ENCODE assay signal across 8 cellular contexts in the genomic region with DNA sequence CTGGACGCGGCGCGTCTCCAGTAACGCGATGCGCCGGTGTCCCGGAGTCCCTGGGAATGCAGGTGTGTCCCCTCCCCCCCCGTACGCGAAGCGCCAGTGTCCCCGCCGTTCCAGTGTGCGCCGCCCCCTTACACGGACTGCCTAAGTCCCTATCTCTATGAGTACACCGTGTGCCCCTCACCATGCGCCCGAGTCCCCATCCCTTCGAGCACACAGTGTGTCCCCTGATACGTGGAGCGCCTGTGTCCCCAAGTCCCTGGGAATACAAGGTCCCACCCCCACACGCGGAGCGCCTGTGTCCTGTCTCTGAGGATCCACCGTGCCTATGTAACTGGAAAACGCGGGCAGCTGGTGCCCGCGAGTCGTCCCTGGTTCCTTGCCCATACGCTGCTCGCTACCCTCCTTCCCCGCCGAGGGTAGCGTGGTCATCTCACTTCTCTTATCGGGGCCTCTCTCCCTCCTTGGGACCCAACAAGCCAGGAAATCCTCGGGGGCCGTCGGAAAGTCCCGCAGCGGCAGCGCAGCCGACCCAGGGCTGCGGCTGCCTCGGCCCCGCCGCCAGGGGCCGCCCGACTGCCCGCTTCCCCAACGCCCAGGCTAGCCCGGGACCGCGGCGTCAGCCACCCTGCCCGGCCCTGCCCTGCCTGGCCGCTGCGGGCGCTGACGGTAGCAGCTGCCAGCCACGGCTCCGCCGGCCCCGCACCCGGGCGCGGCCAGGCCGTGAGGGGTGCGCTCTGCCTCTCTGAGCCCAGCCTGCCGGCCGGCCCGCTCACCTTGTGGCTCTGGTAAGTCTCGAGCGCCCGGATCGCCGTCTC. TPM values are rescaled to one million over a fixed set of nuclear protein-coding genes. Genes with fewer than 3 reads are reported as not detected.
DNase-seq lines count a peak whose midpoint lies in the region; ATAC-seq, FAIRE-seq and TF ChIP-seq lines count a peak whose summit lies in the region.

No MANE protein-coding gene starts in this region.

- TF ChIP-seq POLR2A in GM12892 (IDR thresholded peaks at IDR 0.05; ENCODE audit: low read depth, low read length) (0 out of 2 replicates have a peak, but pooled peaks have one; percentile 13), HepG2 (IDR thresholded peaks at IDR 0.05; ENCODE audit: insufficient read depth in 1 of 2, low read depth in 2 of 2, low read length in 2 of 2) (no peak; a peak in 1 of 4 replicates)

- intact Hi-C loops in activated CD4-positive, alpha-beta T cell treated with anti-CD3 and anti-CD28 coated beads, Interleukin-2, amount 10 ng/mL, durations not matched to agents 24 days and 14 days (cut with micrococcal nuclease), result loop anchor here (1.0 to 10.0 kb wide), 11 partner anchors 11 to 976 kb away; a partner anchor contains a TSS
- intact Hi-C loops in dendritic cell treated with granulocyte-macrophage colony-stimulating factor and Interleukin-4, amounts not matched to agents 40 ng/mL and 50 ng/mL, for 4 days (cut with micrococcal nuclease), result loop anchor here (1.0 to 10.0 kb wide), 4 partner anchors 102 to 375 kb away; a partner anchor contains a TSS
- intact Hi-C loops in HepG2 (cut with micrococcal nuclease; ENCODE audit: unreplicated experiment), result loop anchor here (1.0 to 10.0 kb wide), 4 partner anchors 54 to 375 kb away; no protein-coding TSS in a partner anchor

- H3K27ac ChIP-seq in 22Rv1 (peak overlapping the region; percentile 85), HepG2 (ENCODE audit: extremely low read length, insufficient read depth, low read length) (peak overlapping the region; percentile 89)

- peaks cover 60% of the 10 kb centered on the region for H3K4me1 ChIP-seq in HepG2 (ENCODE audit: insufficient read depth, low read length)

- no TSS peak for BruUV-seq in HepG2 (replicated peaks; lab: Mats Ljungman, UMichigan)

- H3K79me2 ChIP-seq in HepG2 (ENCODE audit: insufficient read depth, low read length), result peaks cover 75% of the 10 kb centered on the region

- peak overlapping the region; percentile 99 for H3K9ac ChIP-seq in HepG2 (ENCODE audit: insufficient read depth, low read depth, low read length)

- H3K36me3 Mint-ChIP-seq in activated CD4-positive, alpha-beta T cell treated with anti-CD3 and anti-CD28 coated beads, Interleukin-2, amount 10 ng/mL, durations not matched to agents 24 days and 14 days (ENCODE audit: low read depth), result peaks cover 37% of the 10 kb centered on the region
- peaks cover 15% of the 10 kb centered on the region for H3K36me3 Mint-ChIP-seq in dendritic cell treated with granulocyte-macrophage colony-stimulating factor and Interleukin-4, amounts not matched to agents 40 ng/mL and 50 ng/mL, for 4 days (ENCODE audit: low read depth)

- POLR2A ChIA-PET in HepG2 (lab: Yijun Ruan, JAX), result interaction anchor here (0.9 to 7.2 kb wide), 5 partner anchors 26 to 238 kb away, joined by 3 to 125 read pairs (median 3); a partner anchor contains a TSS

- H2AFZ ChIP-seq in HepG2 (ENCODE audit: low read length), result no peak overlapping the region

- peak overlapping the region; percentile 99 for H3K27ac Mint-ChIP-seq in activated CD4-positive, alpha-beta T cell treated with anti-CD3 and anti-CD28 coated beads, Interleukin-2, amount 10 ng/mL, durations not matched to agents 24 days and 14 days
- H3K27ac Mint-ChIP-seq in dendritic cell treated with granulocyte-macrophage colony-stimulating factor and Interleukin-4, amounts not matched to agents 40 ng/mL and 50 ng/mL, for 4 days, result peak overlapping the region; percentile 91

- H3K4me2 ChIP-seq in HepG2 (ENCODE audit: low read depth, low read length), result peak overlapping the region; percentile 91

- DNase-seq in GM12892 (ENCODE audit: insufficient read length), result peak; percentile 58
- DNase-seq in NCI-H2196 (lab: John Stamatoyannopoulos, UW; ENCODE audit: unreplicated experiment), result peak; percentile 24
- DNase-seq in activated CD4-positive, alpha-beta T cell treated with anti-CD3 and anti-CD28 coated beads, Interleukin-2, amount 10 ng/mL, durations not matched to agents 24 days and 14 days, result peak; percentile 93
- peak; percentile 42 for DNase-seq in HepG2 (ENCODE audit: low spot score)
- DNase-seq in stimulated activated CD4-positive, alpha-beta T cell treated with anti-CD3 and anti-CD28 coated beads, Interleukin-2, amount 100 ng/mL, for 24 hours, result peak; percentile 79 to 81

- H3K9me3 Mint-ChIP-seq in activated CD4-positive, alpha-beta T cell treated with anti-CD3 and anti-CD28 coated beads, Interleukin-2, amount 10 ng/mL, durations not matched to agents 24 days and 14 days, result no peaks in the 10 kb centered on the region
- no peaks in the 10 kb centered on the region for H3K9me3 Mint-ChIP-seq in dendritic cell treated with granulocyte-macrophage colony-stimulating factor and Interleukin-4, amounts not matched to agents 40 ng/mL and 50 ng/mL, for 4 days

- peaks cover 50% of the 10 kb centered on the region for H3K4me1 Mint-ChIP-seq in activated CD4-positive, alpha-beta T cell treated with anti-CD3 and anti-CD28 coated beads, Interleukin-2, amount 10 ng/mL, durations not matched to agents 24 days and 14 days
- peaks cover 48% of the 10 kb centered on the region for H3K4me1 Mint-ChIP-seq in dendritic cell treated with granulocyte-macrophage colony-stimulating factor and Interleukin-4, amounts not matched to agents 40 ng/mL and 50 ng/mL, for 4 days (ENCODE audit: low read depth)

- peaks cover 0 to 6% of the 10 kb centered on the region in 2 experiments; a peak in 1 of 5 replicates for H3K27me3 ChIP-seq in HepG2 (ENCODE audit: control insufficient read depth in 1 of 2, insufficient read depth in 2 of 2, low read length in 2 of 2)

- WGBS in HepG2 (ENCODE audit: low lambda C conversion rate), result 0% methylated on average over 11 of the region's 80 CpGs

- H3K4me3 ChIP-seq in HepG2 (replicated peaks in 1 of 3; ENCODE audit: insufficient read depth in 1 of 3, low read depth in 2 of 3, low read length in 3 of 3), result peak overlapping the region; percentile 94 to 100 (median 99)

- TF ChIP-seq RAD21 in HepG2 (CRISPR knock-in tag; IDR thresholded peaks at IDR 0.05), result peak; percentile 98

- peaks cover 2 to 20% of the 10 kb centered on the region in 2 experiments; a peak in 4 of 5 replicates for H3K36me3 ChIP-seq in HepG2 (replicated peaks in 1 of 2; ENCODE audit: control insufficient read depth in 1 of 2, insufficient read depth in 2 of 2, low read length in 2 of 2)

- FAIRE-seq in GM12892 (lab: Jason Lieb, UNC), result peak; percentile 70
- FAIRE-seq in HepG2 (lab: Jason Lieb, UNC), result no peak

- in situ Hi-C loops in HepG2 (cut with HindIII; ENCODE audit: extremely low pct_ligation_motif_present, low pct_unique_long_range_greater_than_20kb), result loop anchor here (5.0 to 10.0 kb wide), 2 partner anchors 151 to 374 kb away; no protein-coding TSS in a partner anchor

- H3K9me3 ChIP-seq in HepG2 (ENCODE audit: low read length), result no peaks in the 10 kb centered on the region

- no peaks in the 10 kb centered on the region for H3K27me3 Mint-ChIP-seq in activated CD4-positive, alpha-beta T cell treated with anti-CD3 and anti-CD28 coated beads, Interleukin-2, amount 10 ng/mL, durations not matched to agents 24 days and 14 days
- peaks cover 24% of the 10 kb centered on the region for H3K27me3 Mint-ChIP-seq in dendritic cell treated with granulocyte-macrophage colony-stimulating factor and Interleukin-4, amounts not matched to agents 40 ng/mL and 50 ng/mL, for 4 days

- ATAC-seq in HG02884 (IDR thresholded peaks at IDR 0.05; ENCODE audit: unreplicated experiment), result peak; percentile 48
- ATAC-seq in HepG2, result peak; percentile 76

- CTCF ChIA-PET in HepG2 (lab: Yijun Ruan, JAX; ENCODE audit: low intra/inter-chr PET ratio, low total read pairs), result interaction anchor here (2.1 kb wide), 1 partner anchor 376 kb away, joined by 8 read pairs; no protein-coding TSS in a partner anchor

- H4K20me1 ChIP-seq in HepG2 (ENCODE audit: insufficient read depth, low read length), result peaks cover 50% of the 10 kb centered on the region

- peak overlapping the region; percentile 98 for H3K4me3 Mint-ChIP-seq in activated CD4-positive, alpha-beta T cell treated with anti-CD3 and anti-CD28 coated beads, Interleukin-2, amount 10 ng/mL, durations not matched to agents 24 days and 14 days
- peak overlapping the region; percentile 97 for H3K4me3 Mint-ChIP-seq in dendritic cell treated with granulocyte-macrophage colony-stimulating factor and Interleukin-4, amounts not matched to agents 40 ng/mL and 50 ng/mL, for 4 days

- peak; percentile 94 for TF ChIP-seq CTCF in 22Rv1 (IDR thresholded peaks at IDR 0.05)
- TF ChIP-seq CTCF in HepG2 (CRISPR knock-in tag; IDR thresholded peaks at IDR 0.05), result peak; percentile 48; the same call in 1 of the 2 replicates

- TF ChIP-seq EP300 in HepG2 (IDR thresholded peaks at IDR 0.05; ENCODE audit: low read depth in 2 of 2, low read length in 2 of 2) (no peak), HepG2 (CRISPR knock-in tag; IDR thresholded peaks at IDR 0.05; ENCODE audit: borderline replicate concordance) (no peak)

TF ChIP-seq in HepG2, 621 proteins besides CTCF, POLR2A, EP300 and RAD21 (continues in another document):
- no peak for TF ChIP-seq ZNF7 (CRISPR knock-in tag; IDR thresholded peaks at IDR 0.05)

RNA-seq across cellular contexts. Expression of a gene that starts 0.6 kb away (rescaled TPM):
- polyA plus RNA-seq in GM12892 (2012; ENCODE audit: missing spikeins), result 42.1 TPM
- 103 and 111 TPM in 2 replicates for total RNA-seq in activated CD4-positive, alpha-beta T cell treated with anti-CD3 and anti-CD28 coated beads, Interleukin-2, amount 10 ng/mL, durations not matched to agents 24 days and 14 days
- total RNA-seq in HepG2 (2016; rRNA removed; fragmentation: Illumina TruSeq; extraction: Trizol), result 64.5 and 78.9 TPM in 2 replicates
- total RNA-seq in HepG2 (2016; cell fraction: cytosol; rRNA removed; fragmentation: Illumina TruSeq; extraction: Trizol; ENCODE audit: low read depth), result 19.2 and 20.4 TPM in 2 replicates
- 69.3 and 74.8 TPM in 2 replicates for total RNA-seq in HepG2 (2016; cell fraction: insoluble cytoplasmic fraction; rRNA removed; fragmentation: Illumina TruSeq; extraction: Trizol)
- 73.2 and 75.4 TPM in 2 replicates for total RNA-seq in HepG2 (2016; cell fraction: membrane; rRNA removed; fragmentation: Illumina TruSeq; extraction: Trizol)
- total RNA-seq in HepG2 (2016; cell fraction: nucleus; rRNA removed; fragmentation: Illumina TruSeq; extraction: Trizol), result 121 and 123 TPM in 2 replicates
- polyA plus RNA-seq in HepG2 (2011; rRNA removed), result 75.7 and 97.1 TPM in 2 replicates
- polyA plus RNA-seq in HepG2 (2011; cell fraction: cytosol; rRNA removed), result 40.8 and 54.3 TPM in 2 replicates
- polyA plus RNA-seq in HepG2 (2011; cell fraction: nucleus; rRNA removed), result 68.9 and 74.9 TPM in 2 replicates
- 87.7 and 101 TPM in 2 replicates for polyA plus RNA-seq in HepG2 (2012)
- 13.4 and 15.1 TPM in 2 replicates for polyA plus RNA-seq in HepG2 (2016; cell fraction: cytosol; fragmentation: Illumina TruSeq; extraction: Trizol; ENCODE audit: low read depth)
- polyA plus RNA-seq in HepG2 (2016; cell fraction: insoluble cytoplasmic fraction; fragmentation: Illumina TruSeq; extraction: Trizol; ENCODE audit: low read depth), result 81.1 and 83.2 TPM in 2 replicates
- polyA plus RNA-seq in HepG2 (2016; cell fraction: membrane; fragmentation: Illumina TruSeq; extraction: Trizol; ENCODE audit: low read depth), result 49.0 and 50.1 TPM in 2 replicates
- polyA plus RNA-seq in HepG2 (2016; cell fraction: nucleus; fragmentation: Illumina TruSeq; extraction: Trizol; ENCODE audit: insufficient read depth, low read depth), result 115 and 124 TPM in 2 replicates
- polyA minus RNA-seq in HepG2 (2011; rRNA and poly(A)+ RNA removed; ENCODE audit: low replicate concordance), result 37.6 and 93.4 TPM in 2 replicates
- polyA minus RNA-seq in HepG2 (2011; cell fraction: cytosol; rRNA and poly(A)+ RNA removed), result 82.9 and 96.7 TPM in 2 replicates
- 685 and 799 TPM in 2 replicates for polyA minus RNA-seq in HepG2 (2011; cell fraction: nucleus; rRNA and poly(A)+ RNA removed)

Comparison
In these comparisons a context has a peak if more than half of its experiments do, and no peak if none do; other contexts are left out.
1. Peak in every context shown above with its lines: DNase-seq, ATAC-seq, H3K4me3 ChIP-seq and H3K27ac ChIP-seq.
2. DNase-seq: peak in every context shown above with its lines; median percentile 93 in activated CD4-positive, alpha-beta T cell treated with anti-CD3 and anti-CD28 coated beads, Interleukin-2, amount 10 ng/mL, durations not matched to agents 24 days and 14 days; 80 in stimulated activated CD4-positive, alpha-beta T cell treated with anti-CD3 and anti-CD28 coated beads, Interleukin-2, amount 100 ng/mL, for 24 hours; 58 in GM12892; 42 in HepG2; 24 in NCI-H2196.